19 cellular contexts compared by ENCODE assay signal in the genomic region with DNA sequence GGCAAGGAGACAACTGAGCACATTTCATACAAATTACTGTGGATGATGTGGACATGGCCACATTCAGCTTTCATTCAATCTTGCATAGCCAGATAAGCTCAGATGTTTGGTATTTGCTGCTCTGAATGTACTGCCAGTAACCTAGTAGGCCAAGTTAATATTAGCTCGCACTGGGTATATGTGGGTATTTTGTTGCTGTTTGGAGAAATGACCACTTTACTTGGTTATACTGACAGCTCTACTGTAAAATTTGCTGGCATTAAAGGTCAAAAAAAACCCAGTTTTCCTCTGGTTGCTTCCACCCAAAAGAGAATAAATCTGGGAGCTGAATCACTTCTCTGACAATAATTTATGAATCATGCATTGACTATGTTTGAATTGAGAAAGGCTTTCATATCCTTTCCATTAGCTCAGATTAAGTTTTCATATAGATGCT.
A peak's percentile ranks its signal among the peaks of the same experiment; 100 is the strongest.
DNase-seq lines count a peak whose midpoint lies in the region; ATAC-seq, FAIRE-seq and TF ChIP-seq lines count a peak whose summit lies in the region.
"Had no signal": no experiment of that assay in that cellular context is flagged by ENCODE, and none has a peak within 500 bp of the region (broad histone marks: within the 10 kb centered on the region; RNA-seq: fewer than 3 reads in every experiment).

No MANE protein-coding gene starts in this region.

- H3K27ac ChIP-seq in RWPE2 (ENCODE audit: poor library complexity, severe bottlenecking) (peak overlapping the region; percentile 49), pancreas (no peak overlapping the region), coronary artery (no peak overlapping the region)
- H3K27ac ChIP-seq: cardiac muscle cell, uterus had no signal

- no peak for TF ChIP-seq POLR2A in H54 (IDR thresholded peaks at IDR 0.05; ENCODE audit: low read depth, low read length)

- H3K4me1 ChIP-seq in RWPE2 (ENCODE audit: insufficient read depth, poor library complexity, severe bottlenecking) (peaks cover 10% of the 10 kb centered on the region), pancreas (no peaks in the 10 kb centered on the region)
- H3K4me1 ChIP-seq: HAP-1, uterus had no signal

- FAIRE-seq in H54 (lab: Jason Lieb, UNC) (peak; percentile 92), pancreas (lab: Jason Lieb, UNC) (no peak)
- FAIRE-seq: endometrium had no signal

- H3K36me3 ChIP-seq in RWPE2 (ENCODE audit: low read depth) (no peaks in the 10 kb centered on the region), pancreas (no peaks in the 10 kb centered on the region)
- H3K36me3 ChIP-seq: cardiac muscle cell, HAP-1, uterus had no signal

- peak; percentile 93 for ATAC-seq in RWPE2 (ENCODE audit: low read depth)
- no peak for ATAC-seq in pancreas
- ATAC-seq: activated CD4-positive, CD25-positive, alpha-beta regulatory T cell treated with anti-CD3 and anti-CD28 coated beads, Interleukin-2, amount 50 U/mL, for 24 hours had no signal

- TF ChIP-seq CTCF in RWPE2 (IDR thresholded peaks at IDR 0.05; ENCODE audit: poor library complexity, severe bottlenecking) (no peak), pancreas (IDR thresholded peaks at IDR 0.05) (no peak), coronary artery (IDR thresholded peaks at IDR 0.05) (no peak)

- no peak overlapping the region for H3K4me3 ChIP-seq in RWPE2 (ENCODE audit: severe bottlenecking)
- no peak overlapping the region for H3K4me3 ChIP-seq in pancreas
- no peak overlapping the region for H3K4me3 ChIP-seq in coronary artery
- H3K4me3 ChIP-seq: cardiac muscle cell, HAP-1, skin epidermis, uterus had no signal

- intact Hi-C loops in pancreas (cut with DNase I), result no loop called here

- DNase-seq in H54 (ENCODE audit: insufficient read length, low spot score), result no peak
- no peak for DNase-seq in RWPE2 (ENCODE audit: low spot score)
- peak; percentile 78 for DNase-seq in fibroblast of peridontal ligament (ENCODE audit: extremely low read depth)
- peak; percentile 17 for DNase-seq in non-pigmented ciliary epithelial cell (ENCODE audit: low read depth)
- DNase-seq in pancreas, result no peak
- DNase-seq in coronary artery (ENCODE audit: low spot score), result no peak
- no peak for DNase-seq in activated CD4-positive, alpha-beta T cell treated with anti-CD3 and anti-CD28 coated beads, Interleukin-2, amount 50 U/mL, for 1 hour
- DNase-seq in activated T-cell treated with anti-CD3 and anti-CD28 coated beads for 4 hours, result no peak
- DNase-seq: activated CD8-positive, alpha-beta memory T cell treated with anti-CD3 and anti-CD28 coated beads, Interleukin-2, amount 50 U/mL, for 48 hours; activated naive CD4-positive, alpha-beta T cell treated with anti-CD3 and anti-CD28 coated beads, Interleukin-2, amount 10 ng/mL, durations not matched to agents 7 days and 5 days; NCI-H748 treated with DMSO at 0.1 percent for 48 hours; nucleus accumbens; T-helper 2 cell; uterus had no signal

- H3K27me3 ChIP-seq in RWPE2 (ENCODE audit: insufficient read depth, poor library complexity, severe bottlenecking) (no peaks in the 10 kb centered on the region), pancreas (no peaks in the 10 kb centered on the region)
- H3K27me3 ChIP-seq: cardiac muscle cell, uterus had no signal

- WGBS in pancreas, 2 donors, result 83 to 86% methylated on average over 1 of the region's 1 CpG

- H3K9me3 ChIP-seq in RWPE2 (ENCODE audit: severe bottlenecking) (no peaks in the 10 kb centered on the region), pancreas (no peaks in the 10 kb centered on the region)
- H3K9me3 ChIP-seq: HAP-1, uterus had no signal

Comparison
In these comparisons a context has a peak if more than half of its experiments do, and no peak if none do; other contexts are left out.
1. DNase-seq: peak in fibroblast of peridontal ligament (single experiment) and non-pigmented ciliary epithelial cell (single experiment); none in H54 (single experiment), RWPE2 (single experiment), pancreas (0 of 6), coronary artery (single experiment), activated CD4-positive, alpha-beta T cell treated with anti-CD3 and anti-CD28 coated beads, Interleukin-2, amount 50 U/mL, for 1 hour (single experiment) and activated T-cell treated with anti-CD3 and anti-CD28 coated beads for 4 hours (single experiment).